Comparison of ENCODE assay signal across 1 cellular context in the genomic region with DNA sequence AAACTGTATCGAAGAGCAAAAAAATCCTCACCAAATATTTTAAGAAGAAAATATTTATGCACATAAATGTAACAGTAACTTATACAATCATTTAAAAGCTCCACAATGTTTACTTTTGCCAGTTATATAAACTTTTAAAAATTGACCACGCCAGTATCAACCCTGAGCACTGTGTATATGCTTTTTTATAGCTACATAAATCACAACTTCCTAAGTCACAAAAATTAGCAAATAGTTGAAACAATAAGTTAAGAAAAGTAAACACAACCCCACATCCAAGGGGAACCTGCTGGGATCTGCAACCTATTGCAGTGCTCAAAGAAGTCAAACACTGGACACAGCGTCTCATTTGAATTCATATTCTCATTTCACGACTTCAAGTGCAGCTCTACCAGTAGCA.
TF ChIP-seq lines count a peak whose summit lies in the region.

No MANE protein-coding gene starts in this region.

TF ChIP-seq in HEK293, 187 proteins besides CTCF, POLR2A, EP300 and RAD21 (continued from another document):
- TF ChIP-seq ZNF426 (tag by site-specific recombination; IDR thresholded peaks at IDR 0.05) (no peak), OVOL3 (tag by site-specific recombination; IDR thresholded peaks at IDR 0.05) (peak; percentile 79; the same call in 1 of the 2 replicates), FEZF1 (tag by site-specific recombination; IDR thresholded peaks at IDR 0.05) (0 out of 2 replicates have a peak, but pooled peaks have one; percentile 26), OSR2 (tag by site-specific recombination; IDR thresholded peaks at IDR 0.05) (peak; percentile 59; the same call in 1 of the 2 replicates), KLF8 (tag by site-specific recombination; IDR thresholded peaks at IDR 0.05) (no peak), ZNF707 (tag by site-specific recombination; IDR thresholded peaks at IDR 0.05) (no peak)
- TF ChIP-seq, protein P1, sequence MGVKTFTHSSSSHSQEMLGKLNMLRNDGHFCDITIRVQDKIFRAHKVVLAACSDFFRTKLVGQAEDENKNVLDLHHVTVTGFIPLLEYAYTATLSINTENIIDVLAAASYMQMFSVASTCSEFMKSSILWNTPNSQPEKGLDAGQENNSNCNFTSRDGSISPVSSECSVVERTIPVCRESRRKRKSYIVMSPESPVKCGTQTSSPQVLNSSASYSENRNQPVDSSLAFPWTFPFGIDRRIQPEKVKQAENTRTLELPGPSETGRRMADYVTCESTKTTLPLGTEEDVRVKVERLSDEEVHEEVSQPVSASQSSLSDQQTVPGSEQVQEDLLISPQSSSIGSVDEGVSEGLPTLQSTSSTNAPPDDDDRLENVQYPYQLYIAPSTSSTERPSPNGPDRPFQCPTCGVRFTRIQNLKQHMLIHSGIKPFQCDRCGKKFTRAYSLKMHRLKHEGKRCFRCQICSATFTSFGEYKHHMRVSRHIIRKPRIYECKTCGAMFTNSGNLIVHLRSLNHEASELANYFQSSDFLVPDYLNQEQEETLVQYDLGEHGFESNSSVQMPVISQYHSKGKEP (tag by site-specific recombination; IDR thresholded peaks at IDR 0.05), result 0 out of 2 replicates have a peak, but pooled peaks have one; percentile 44
